Comparison of ENCODE assay signal across 10 cellular contexts in genomic region chr5:179270581-179271300, GRCh38.
DNase-seq lines count a peak whose midpoint lies in the region; ATAC-seq and TF ChIP-seq lines count a peak whose summit lies in the region.
"Had no signal": no experiment of that assay in that cellular context is flagged by ENCODE, and none has a peak within 500 bp of the region (broad histone marks: within the 10 kb centered on the region; RNA-seq: fewer than 3 reads in every experiment).

No MANE protein-coding gene starts in this region.

- no peaks in the 10 kb centered on the region for H3K36me3 Mint-ChIP-seq in nephron (ENCODE audit: low read depth)
- no peaks in the 10 kb centered on the region for H3K36me3 Mint-ChIP-seq in CD4-positive, alpha-beta T cell (ENCODE audit: low read depth)
- H3K36me3 Mint-ChIP-seq in stimulated activated naive B cell treated with anti-CD40 and anti-IgM and Interleukin-4, amounts not matched to agents 10 μg/mL and 1 μg/mL and 100 μg/mL, for 72 hours: no peaks in the 10 kb centered on the region

- TF ChIP-seq CTCF in fibroblast of the aortic adventitia (IDR thresholded peaks at IDR 0.05; ENCODE audit: insufficient read depth, low read length) (no peak), nephron (IDR thresholded peaks at IDR 0.05; ENCODE audit: unreplicated experiment in 3 of 3) (no peak)
- TF ChIP-seq CTCF in CD4-positive, alpha-beta T cell (IDR thresholded peaks at IDR 0.05): no peak

- H3K27me3 ChIP-seq in CD4-positive, alpha-beta T cell (ENCODE audit: control insufficient read depth, insufficient read depth, low read length): no peaks in the 10 kb centered on the region

- no peaks in the 10 kb centered on the region for H3K9me3 ChIP-seq in CD4-positive, alpha-beta T cell (ENCODE audit: control insufficient read depth, low read length)

- CTCF ChIA-PET in CD4-positive, alpha-beta T cell (lab: Charles Lee): no interaction called here

- no peaks in the 10 kb centered on the region for H3K9me3 Mint-ChIP-seq in nephron
- H3K9me3 Mint-ChIP-seq in CD4-positive, alpha-beta T cell: no peaks in the 10 kb centered on the region
- no peaks in the 10 kb centered on the region for H3K9me3 Mint-ChIP-seq in stimulated activated naive B cell treated with anti-CD40 and anti-IgM and Interleukin-4, amounts not matched to agents 10 μg/mL and 1 μg/mL and 100 μg/mL, for 72 hours

- in situ Hi-C loops in ACHN (cut with HindIII; ENCODE audit: low pct_ligation_motif_present, low pct_unique_long_range_greater_than_20kb, low sequenced_read_pairs): no loop called here

- DNase-seq in activated CD8-positive, alpha-beta memory T cell treated with anti-CD3 and anti-CD28 coated beads, Interleukin-2, amount 50 U/mL, for 4 hours: peak; percentile 4
- DNase-seq in activated CD8-positive, alpha-beta memory T cell treated with anti-CD3 and anti-CD28 coated beads for 24 hours: no peak
- DNase-seq in fibroblast of the aortic adventitia (ENCODE audit: low read depth) (peak; percentile 95), ureter (ENCODE audit: low spot score) (peak; percentile 45), ACHN (no peak)
- DNase-seq in CD4-positive, alpha-beta T cell: no peak
- DNase-seq in stimulated activated naive B cell treated with anti-CD40 and anti-IgM and Interleukin-4, amounts not matched to agents 10 μg/mL and 1 μg/mL and 100 μg/mL, for 72 hours: no peak
- DNase-seq: NCI-H187 had no signal

- H3K4me1 Mint-ChIP-seq in nephron: peaks cover 72% of the 10 kb centered on the region
- H3K4me1 Mint-ChIP-seq in CD4-positive, alpha-beta T cell (ENCODE audit: low read depth): no peaks in the 10 kb centered on the region
- H3K4me1 Mint-ChIP-seq in stimulated activated naive B cell treated with anti-CD40 and anti-IgM and Interleukin-4, amounts not matched to agents 10 μg/mL and 1 μg/mL and 100 μg/mL, for 72 hours: no peaks in the 10 kb centered on the region

- intact Hi-C loops in CD4-positive, alpha-beta T cell (cut with DNase I, micrococcal nuclease): no loop called here

- POLR2A ChIA-PET in CD4-positive, alpha-beta T cell (lab: Charles Lee): no interaction called here

- ATAC-seq in CD4-positive, alpha-beta T cell (ENCODE audit: poor library complexity): no peak
- ATAC-seq in stimulated activated naive B cell treated with anti-CD40 and anti-IgM and Interleukin-4, amounts not matched to agents 10 μg/mL and 1 μg/mL and 100 μg/mL, for 72 hours (replicated peaks): no peak

- H3K27me3 Mint-ChIP-seq in nephron (ENCODE audit: low read depth): peaks cover 4% of the 10 kb centered on the region
- H3K27me3 Mint-ChIP-seq in CD4-positive, alpha-beta T cell: no peaks in the 10 kb centered on the region
- H3K27me3 Mint-ChIP-seq in stimulated activated naive B cell treated with anti-CD40 and anti-IgM and Interleukin-4, amounts not matched to agents 10 μg/mL and 1 μg/mL and 100 μg/mL, for 72 hours: peaks cover 0 to 4% of the 10 kb centered on the region in 2 donors

- peak overlapping the region in 2 of 3 experiments; percentile 27 to 73 for H3K4me3 Mint-ChIP-seq in nephron
- no peak overlapping the region for H3K4me3 Mint-ChIP-seq in CD4-positive, alpha-beta T cell
- H3K4me3 Mint-ChIP-seq in stimulated activated naive B cell treated with anti-CD40 and anti-IgM and Interleukin-4, amounts not matched to agents 10 μg/mL and 1 μg/mL and 100 μg/mL, for 72 hours: no peak overlapping the region

- no peak overlapping the region for H3K4me3 ChIP-seq in fibroblast of the aortic adventitia (ENCODE audit: low read depth, low read length)

- no peak overlapping the region for H3K27ac ChIP-seq in CD4-positive, alpha-beta T cell (ENCODE audit: low read depth, low read length)

- peak overlapping the region; percentile 69 to 99 (median 99) for H3K27ac Mint-ChIP-seq in nephron
- H3K27ac Mint-ChIP-seq in CD4-positive, alpha-beta T cell: no peak overlapping the region
- H3K27ac Mint-ChIP-seq in stimulated activated naive B cell treated with anti-CD40 and anti-IgM and Interleukin-4, amounts not matched to agents 10 μg/mL and 1 μg/mL and 100 μg/mL, for 72 hours: no peak overlapping the region
- H3K27ac Mint-ChIP-seq: progenitor cell of endocrine pancreas had no signal

Comparison
In these comparisons a context has a peak if more than half of its experiments do, and no peak if none do; other contexts are left out.
1. DNase-seq: peak in activated CD8-positive, alpha-beta memory T cell treated with anti-CD3 and anti-CD28 coated beads, Interleukin-2, amount 50 U/mL, for 4 hours (single experiment), fibroblast of the aortic adventitia (single experiment) and ureter (single experiment); none in activated CD8-positive, alpha-beta memory T cell treated with anti-CD3 and anti-CD28 coated beads for 24 hours (single experiment), ACHN (single experiment), CD4-positive, alpha-beta T cell (0 of 10) and stimulated activated naive B cell treated with anti-CD40 and anti-IgM and Interleukin-4, amounts not matched to agents 10 μg/mL and 1 μg/mL and 100 μg/mL, for 72 hours (single experiment).
2. H3K27ac Mint-ChIP-seq: peak in nephron (3 of 3); none in CD4-positive, alpha-beta T cell (single experiment) and stimulated activated naive B cell treated with anti-CD40 and anti-IgM and Interleukin-4, amounts not matched to agents 10 μg/mL and 1 μg/mL and 100 μg/mL, for 72 hours (single experiment).
3. H3K4me3 Mint-ChIP-seq: peak in nephron (2 of 3); none in CD4-positive, alpha-beta T cell (single experiment) and stimulated activated naive B cell treated with anti-CD40 and anti-IgM and Interleukin-4, amounts not matched to agents 10 μg/mL and 1 μg/mL and 100 μg/mL, for 72 hours (0 of 2).